8 cellular contexts compared by ENCODE assay signal in genomic region chr12:121626087-121626852, GRCh38. TPM values are rescaled to one million over a fixed set of nuclear protein-coding genes. Genes with fewer than 3 reads are reported as not detected.
DNase-seq lines count a peak whose midpoint lies in the region; ATAC-seq and TF ChIP-seq lines count a peak whose summit lies in the region.

Gene ORAI1, plus strand, starts transcription at chr12:121626530.

- peak; percentile 72 for ATAC-seq in HG03432 (IDR thresholded peaks at IDR 0.05; ENCODE audit: unreplicated experiment)

- TF ChIP-seq POLR2A in GM19099 (IDR thresholded peaks at IDR 0.05; ENCODE audit: extremely low read depth, insufficient read length, low read depth) = peak; percentile 98

- peak; percentile 79 to 80 for DNase-seq in AML-193 (lab: John Stamatoyannopoulos, UW)
- DNase-seq in NCI-H510A treated with DMSO at 0.1 percent for 48 hours (lab: John Stamatoyannopoulos, UW) = peak; percentile 95
- peak; percentile 95 to 96 for DNase-seq in activated CD4-positive, alpha-beta T cell treated with anti-CD3 and anti-CD28 coated beads for 24 hours (ENCODE audit: low read depth in 2 of 2)
- DNase-seq in cerebellum (ENCODE audit: low spot score) = peak; percentile 92
- DNase-seq in kidney glomerular epithelial cell (lab: John Stamatoyannopoulos, UW) = peak; percentile 82
- DNase-seq in stimulated activated CD4-positive, alpha-beta T cell treated with anti-CD3 and anti-CD28 coated beads, Interleukin-15, amount 100 ng/mL, for 48 hours (ENCODE audit: low read depth in 2 of 2) = peak; percentile 88 to 97

RNA-seq across cellular contexts. Expression of gene ORAI1, which starts in this region (rescaled TPM):
- 4.0 TPM for total RNA-seq in cerebellum

Comparison
In these comparisons a context has a peak if more than half of its experiments do, and no peak if none do; other contexts are left out.
1. Peak in every context shown above with its lines: DNase-seq and ATAC-seq.